18 cellular contexts compared by ENCODE assay signal in genomic region chr2:112195167-112195766, GRCh38. TPM values are rescaled to one million over a fixed set of nuclear protein-coding genes. Genes with fewer than 3 reads are reported as not detected.
DNase-seq lines count a peak whose midpoint lies in the region; ATAC-seq and TF ChIP-seq lines count a peak whose summit lies in the region.
"Had no signal": no experiment of that assay in that cellular context is flagged by ENCODE, and none has a peak within 500 bp of the region (broad histone marks: within the 10 kb centered on the region; RNA-seq: fewer than 3 reads in every experiment).

No MANE protein-coding gene starts in this region.

- H3K4me3 Mint-ChIP-seq in CD4-positive, alpha-beta T cell: no peak overlapping the region
- H3K4me3 Mint-ChIP-seq in CD4-positive, alpha-beta memory T cell: peak overlapping the region in 2 of 8 donors; percentile 17 to 64
- H3K4me3 Mint-ChIP-seq in endodermal cell: no peak overlapping the region

- no peaks in the 10 kb centered on the region for H3K27me3 ChIP-seq in CD4-positive, alpha-beta T cell (ENCODE audit: control insufficient read depth, insufficient read depth, low read length)
- H3K27me3 ChIP-seq in CD4-positive, alpha-beta memory T cell (ENCODE audit: insufficient read depth, low read length): no peaks in the 10 kb centered on the region
- no peaks in the 10 kb centered on the region for H3K27me3 ChIP-seq in endodermal cell (ENCODE audit: control insufficient read depth, insufficient read depth, low read length, poor library complexity, severe bottlenecking)

- no peaks in the 10 kb centered on the region for H3K36me3 ChIP-seq in CD4-positive, alpha-beta memory T cell (ENCODE audit: insufficient read depth, low read length)
- no peaks in the 10 kb centered on the region for H3K36me3 ChIP-seq in endodermal cell (ENCODE audit: control insufficient read depth, insufficient read depth, low read length)
- H3K36me3 ChIP-seq: HAP-1 had no signal

- POLR2A ChIA-PET in CD4-positive, alpha-beta T cell (lab: Charles Lee): interaction anchor here (0.9 to 1.5 kb wide), 2 partner anchors 13 to 60 kb away, joined by 5 to 7 read pairs; partner anchors contain the start of gene ZC3H8
- POLR2A ChIA-PET in CD4-positive, alpha-beta memory T cell (lab: Charles Lee; ENCODE audit: partially characterized antibody): interaction anchor here (8.5 kb wide), 1 partner anchor 13 kb away, joined by 73 read pairs; no protein-coding TSS in a partner anchor

- peaks cover 47% of the 10 kb centered on the region for H3K4me1 ChIP-seq in CD4-positive, alpha-beta memory T cell (ENCODE audit: insufficient read depth, low read length)
- no peaks in the 10 kb centered on the region for H3K4me1 ChIP-seq in endodermal cell (ENCODE audit: control insufficient read depth, insufficient read depth, low read length)
- H3K4me1 ChIP-seq: HAP-1 had no signal

- no peak for DNase-seq in CD4-positive, alpha-beta T cell
- DNase-seq in CD4-positive, alpha-beta memory T cell: no peak
- DNase-seq in NB4 (ENCODE audit: low read depth) (peak; percentile 19), endodermal cell (peak; percentile 68), retina (no peak), SW 1271 (lab: John Stamatoyannopoulos, UW) (no peak)
- DNase-seq: Calu3; CD4-positive, CD25-positive, alpha-beta regulatory T cell; DMS53; MV-4-11; NCI-H1417 treated with DMSO at 0.1 percent for 48 hours; NCI-H2029 treated with DMSO at 0.1 percent for 48 hours; NCI-H82; PC-3 had no signal

- intact Hi-C loops in CD4-positive, alpha-beta T cell (cut with DNase I, micrococcal nuclease): no loop called here
- intact Hi-C loops in CD4-positive, alpha-beta memory T cell (cut with micrococcal nuclease): no loop called here

- H3K9ac ChIP-seq in endodermal cell (ENCODE audit: extremely low read depth, low read length, poor library complexity, severe bottlenecking): no peak overlapping the region

- H3K9me3 Mint-ChIP-seq in CD4-positive, alpha-beta T cell: no peaks in the 10 kb centered on the region
- H3K9me3 Mint-ChIP-seq in CD4-positive, alpha-beta memory T cell: no peaks in the 10 kb centered on the region
- peaks cover 11% of the 10 kb centered on the region for H3K9me3 Mint-ChIP-seq in endodermal cell

- WGBS in endodermal cell (ENCODE audit: insufficient coverage in 1 of 2, insufficient read length in 1 of 2), 2 experiments: 84 to 86% methylated on average over 8 of the region's 8 CpGs

- CTCF ChIA-PET in CD4-positive, alpha-beta T cell (lab: Charles Lee): no interaction called here
- CTCF ChIA-PET in CD4-positive, alpha-beta memory T cell (lab: Charles Lee; ENCODE audit: partially characterized antibody): no interaction called here

- peaks cover 37% of the 10 kb centered on the region for H3K36me3 Mint-ChIP-seq in CD4-positive, alpha-beta T cell (ENCODE audit: low read depth)
- peaks cover 20 to 46% of the 10 kb centered on the region in 2 donors for H3K36me3 Mint-ChIP-seq in CD4-positive, alpha-beta memory T cell
- H3K36me3 Mint-ChIP-seq in endodermal cell (ENCODE audit: low read depth): no peaks in the 10 kb centered on the region

- ATAC-seq in CD4-positive, alpha-beta T cell (ENCODE audit: poor library complexity): no peak
- ATAC-seq in HG03045 (IDR thresholded peaks at IDR 0.05; ENCODE audit: unreplicated experiment) (no peak), HG03135 (IDR thresholded peaks at IDR 0.05; ENCODE audit: unreplicated experiment) (no peak)
- ATAC-seq: PC-3 had no signal

- H3K4me3 ChIP-seq in CD4-positive, alpha-beta memory T cell (ENCODE audit: low read length in 2 of 2): no peak overlapping the region
- H3K4me3 ChIP-seq in NB4 (ENCODE audit: low read depth, low read length) (no peak overlapping the region), endodermal cell (ENCODE audit: low read length) (no peak overlapping the region)
- H3K4me3 ChIP-seq: HAP-1 had no signal

- TF ChIP-seq CTCF in CD4-positive, alpha-beta T cell (IDR thresholded peaks at IDR 0.05): no peak
- TF ChIP-seq CTCF in NB4 (IDR thresholded peaks at IDR 0.05; ENCODE audit: low read depth, low read length) (no peak), endodermal cell (conservative IDR thresholded peaks at IDR 0.05) (no peak)

- H3K27me3 Mint-ChIP-seq in CD4-positive, alpha-beta T cell: no peaks in the 10 kb centered on the region
- no peaks in the 10 kb centered on the region for H3K27me3 Mint-ChIP-seq in CD4-positive, alpha-beta memory T cell
- H3K27me3 Mint-ChIP-seq in endodermal cell (ENCODE audit: insufficient read depth): no peaks in the 10 kb centered on the region
- H3K27me3 Mint-ChIP-seq: CD4-positive, CD25-positive, alpha-beta regulatory T cell had no signal

- peaks cover 57% of the 10 kb centered on the region for H3K4me1 Mint-ChIP-seq in CD4-positive, alpha-beta T cell (ENCODE audit: low read depth)
- peaks cover 33 to 51% (median 38%) of the 10 kb centered on the region in 4 donors for H3K4me1 Mint-ChIP-seq in CD4-positive, alpha-beta memory T cell
- H3K4me1 Mint-ChIP-seq in endodermal cell: peaks cover 10% of the 10 kb centered on the region

- peak overlapping the region; percentile 54 for H3K27ac Mint-ChIP-seq in CD4-positive, alpha-beta T cell
- H3K27ac Mint-ChIP-seq in CD4-positive, alpha-beta memory T cell: peak overlapping the region in 5 of 7 donors; percentile 13 to 86 (median 22)
- H3K27ac Mint-ChIP-seq in endodermal cell: no peak overlapping the region

- TF ChIP-seq POLR2A in NB4 (IDR thresholded peaks at IDR 0.05; ENCODE audit: extremely low read depth, insufficient read length): no peak

- no peaks in the 10 kb centered on the region for H3K9me3 ChIP-seq in CD4-positive, alpha-beta T cell (ENCODE audit: control insufficient read depth, low read length)
- no peaks in the 10 kb centered on the region for H3K9me3 ChIP-seq in CD4-positive, alpha-beta memory T cell (ENCODE audit: control insufficient read depth in 1 of 2, low read length in 2 of 2)
- H3K9me3 ChIP-seq in endodermal cell (ENCODE audit: control insufficient read depth, low read length): no peaks in the 10 kb centered on the region
- H3K9me3 ChIP-seq: HAP-1 had no signal

- no peak overlapping the region for H3K27ac ChIP-seq in CD4-positive, alpha-beta T cell (ENCODE audit: low read depth, low read length)
- H3K27ac ChIP-seq in CD4-positive, alpha-beta memory T cell (ENCODE audit: low read depth, low read length): no peak overlapping the region
- no peak overlapping the region for H3K27ac ChIP-seq in endodermal cell (ENCODE audit: low read depth, low read length)
- H3K27ac ChIP-seq: RWPE1 had no signal

RNA-seq across cellular contexts. Expression of gene FBLN7, which starts 57.1 kb away (rescaled TPM):
- 10 to 100 TPM; 27.0 to 27.2 TPM for total RNA-seq in CD4-positive, alpha-beta T cell
- 10 to 100 TPM; 34.3 to 37.0 TPM for total RNA-seq in CD4-positive, alpha-beta memory T cell
- polyA plus RNA-seq in CD4-positive, alpha-beta memory T cell: 10 to 100 TPM; 29.3 to 41.2 TPM
- total RNA-seq in endodermal cell: 1 to 10 TPM; 4.0 to 8.7 TPM
- 16.0 TPM for polyA plus RNA-seq in endodermal cell (2013, experiment 1 of 2)
- 13.9 TPM for polyA plus RNA-seq in endodermal cell (2013, experiment 2 of 2)

RNA-seq across cellular contexts. Expression of gene ZC3H8, which starts 59.6 kb away (rescaled TPM):
- 10 to 100 TPM; 10.2 to 16.2 TPM for total RNA-seq in CD4-positive, alpha-beta T cell
- total RNA-seq in CD4-positive, alpha-beta memory T cell: 10 to 100 TPM; 17.9 to 18.9 TPM
- polyA plus RNA-seq in CD4-positive, alpha-beta memory T cell: 10 to 100 TPM in 1 of 2 donors, 1 to 10 TPM in 1; 8.4 to 17.3 TPM
- total RNA-seq in endodermal cell: 10 to 100 TPM in 1 of 2 donors, 1 to 10 TPM in 1; 8.3 to 10.6 TPM
- 12.3 TPM for polyA plus RNA-seq in endodermal cell (2013, experiment 1 of 2)
- 10.5 TPM for polyA plus RNA-seq in endodermal cell (2013, experiment 2 of 2)

Comparison
In these comparisons a context has a peak if more than half of its experiments do, and no peak if none do; other contexts are left out.
1. DNase-seq: peak in NB4 (single experiment) and endodermal cell (single experiment); none in CD4-positive, alpha-beta T cell (0 of 10), CD4-positive, alpha-beta memory T cell (0 of 5), retina (single experiment) and SW 1271 (0 of 2).